8 cellular contexts compared by ENCODE assay signal in the genomic region with DNA sequence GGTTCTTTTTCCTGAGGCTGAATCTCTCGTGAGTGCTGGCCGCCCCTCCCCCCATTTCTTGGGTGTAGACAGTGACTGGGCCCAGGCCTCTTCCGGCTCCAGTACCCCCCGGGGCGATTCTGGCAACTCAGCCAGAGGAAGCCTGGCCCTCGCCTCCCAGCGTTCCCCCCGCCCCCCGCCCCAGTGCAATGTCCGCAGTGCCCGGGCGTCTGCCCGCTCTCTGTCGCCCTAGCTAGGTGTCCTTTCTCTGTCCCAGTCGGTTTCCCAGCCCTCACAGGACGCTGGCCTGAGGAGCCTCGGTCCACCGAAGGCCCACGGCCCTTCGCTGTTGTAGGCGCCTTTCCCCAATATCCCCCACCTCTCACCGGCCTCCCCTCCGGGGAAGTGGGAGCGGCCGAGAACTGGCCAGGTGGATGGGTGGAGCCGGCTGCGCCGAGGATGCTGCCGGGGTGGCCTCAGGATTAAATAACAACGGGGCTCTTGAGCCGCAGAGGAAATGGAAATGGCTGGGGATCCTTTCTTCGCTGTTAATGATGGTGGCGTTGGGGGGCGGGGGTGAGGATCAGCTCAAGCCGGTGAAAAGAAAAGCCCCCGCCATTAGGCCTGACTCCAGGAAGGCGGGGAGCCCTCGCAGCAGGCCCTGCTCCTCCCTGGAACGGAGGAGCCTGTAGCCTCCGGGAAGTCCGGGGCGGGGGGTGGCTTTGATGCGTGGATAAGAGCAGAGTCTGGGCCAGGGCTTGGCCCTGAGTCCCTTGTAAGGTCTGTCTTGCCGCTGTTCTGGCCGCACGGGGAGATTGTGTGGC. TPM values are rescaled to one million over a fixed set of nuclear protein-coding genes. Genes with fewer than 3 reads are reported as not detected.
DNase-seq lines count a peak whose midpoint lies in the region; ATAC-seq, FAIRE-seq and TF ChIP-seq lines count a peak whose summit lies in the region.

No MANE protein-coding gene starts in this region.

- H3K36me3 ChIP-seq in SJSA1, result peaks cover 37% of the 10 kb centered on the region
- H3K36me3 ChIP-seq in colonic mucosa, result no peaks in the 10 kb centered on the region
- H3K36me3 ChIP-seq in liver (ENCODE audit: control insufficient read depth in 4 of 4, insufficient read depth in 3 of 4, low read depth in 1 of 4, low read length in 3 of 4), result no peaks in the 10 kb centered on the region

- no peaks in the 10 kb centered on the region for H3K9me3 ChIP-seq in SJSA1 (replicated peaks)
- no peaks in the 10 kb centered on the region for H3K9me3 ChIP-seq in colonic mucosa
- H3K9me3 ChIP-seq in liver (ENCODE audit: control insufficient read depth in 4 of 4, low read length in 3 of 4), result no peaks in the 10 kb centered on the region

- FAIRE-seq in H54 (lab: Jason Lieb, UNC), result no peak

- TF ChIP-seq RAD21 in liver (IDR thresholded peaks at IDR 0.05), result no peak

- ATAC-seq in HG03039 (IDR thresholded peaks at IDR 0.05; ENCODE audit: unreplicated experiment), result no peak

- intact Hi-C loops in colonic mucosa (cut with DNase I), result loop anchor here (10.0 kb wide), 2 partner anchors 171 to 219 kb away; no protein-coding TSS in a partner anchor

- 26% methylated on average over 46 of the region's 46 CpGs for WGBS in liver

- DNase-seq in AG08396 (ENCODE audit: low spot score) (peak; percentile 76), H54 (ENCODE audit: insufficient read length, low spot score) (peak; percentile 71), SJSA1 (ENCODE audit: low read depth in 1 of 2, low spot score in 2 of 2) (peak; percentile 94 to 99), colonic mucosa (peak; percentile 66), substantia nigra (lab: John Stamatoyannopoulos, UW) (peak in 12 of 49 donors; percentile 4 to 70 (median 24)), NCI-H446 treated with DMSO at 0.1 percent for 48 hours (lab: John Stamatoyannopoulos, UW) (no peak)

- H3K4me3 ChIP-seq in SJSA1, result peak overlapping the region; percentile 74
- peak overlapping the region; percentile 77 for H3K4me3 ChIP-seq in colonic mucosa
- H3K4me3 ChIP-seq in liver (ENCODE audit: low read depth in 1 of 3, low read length in 3 of 3), result peak overlapping the region in 1 of 3 donors; percentile 78

- H3K27me3 ChIP-seq in SJSA1 (replicated peaks) (no peaks in the 10 kb centered on the region), colonic mucosa (no peaks in the 10 kb centered on the region), liver (ENCODE audit: control insufficient read depth in 4 of 4, insufficient read depth in 4 of 4, low read length in 3 of 4) (peaks cover 0 to 2% (median 0%) of the 10 kb centered on the region in 4 donors)

- H3K27ac ChIP-seq in SJSA1 (peak overlapping the region; percentile 91), colonic mucosa (peak overlapping the region; percentile 92), liver (ENCODE audit: low read depth in 1 of 2, low read length in 2 of 2) (peak overlapping the region; percentile 64 to 65), substantia nigra (ENCODE audit: low read depth, low read length, poor library complexity, severe bottlenecking) (peak overlapping the region; percentile 38)

- H3K4me1 ChIP-seq in SJSA1 (replicated peaks), result peaks cover 68% of the 10 kb centered on the region
- H3K4me1 ChIP-seq in colonic mucosa, result peaks cover 3% of the 10 kb centered on the region
- H3K4me1 ChIP-seq in liver (ENCODE audit: control insufficient read depth in 4 of 4, insufficient read depth in 4 of 4, low read length in 3 of 4), result peaks cover 13 to 34% (median 24%) of the 10 kb centered on the region in 4 donors

- H3K9ac ChIP-seq in colonic mucosa (ENCODE audit: low read depth in 2 of 2, low read length in 2 of 2) (peak overlapping the region; percentile 64 to 94), liver (ENCODE audit: low read depth in 1 of 2, low read length in 2 of 2) (no peak overlapping the region)

- TF ChIP-seq POLR2A in H54 (IDR thresholded peaks at IDR 0.05; ENCODE audit: low read depth, low read length), result peak; percentile 6; the same call in 1 of the 2 replicates

- TF ChIP-seq CTCF in colonic mucosa (IDR thresholded peaks at IDR 0.05) (no peak), liver (IDR thresholded peaks at IDR 0.05; ENCODE audit: low read depth, low read length, missing input control) (no peak)

TF ChIP-seq in liver, 16 proteins besides CTCF, POLR2A, EP300 and RAD21:
- TF ChIP-seq RXRA (IDR thresholded peaks at IDR 0.05) (no peak), NR2F2 (IDR thresholded peaks at IDR 0.05) (no peak), JUND (IDR thresholded peaks at IDR 0.05) (no peak), TAF1 (conservative IDR thresholded peaks at IDR 0.05) (no peak), YY1 (IDR thresholded peaks at IDR 0.05) (no peak), GABPA (IDR thresholded peaks at IDR 0.05 in 1 of 2, conservative IDR thresholded peaks at IDR 0.05 in 1 of 2) (no peak), FOXA1 (IDR thresholded peaks at IDR 0.05) (no peak), FOXA2 (IDR thresholded peaks at IDR 0.05) (no peak), HNF4G (IDR thresholded peaks at IDR 0.05) (no peak), SP1 (IDR thresholded peaks at IDR 0.05) (no peak), HNF4A (conservative IDR thresholded peaks at IDR 0.05) (no peak)
- TF ChIP-seq, protein P1, sequence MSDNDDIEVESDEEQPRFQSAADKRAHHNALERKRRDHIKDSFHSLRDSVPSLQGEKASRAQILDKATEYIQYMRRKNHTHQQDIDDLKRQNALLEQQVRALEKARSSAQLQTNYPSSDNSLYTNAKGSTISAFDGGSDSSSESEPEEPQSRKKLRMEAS (IDR thresholded peaks at IDR 0.05), result no peak
- TF ChIP-seq, protein P2, sequence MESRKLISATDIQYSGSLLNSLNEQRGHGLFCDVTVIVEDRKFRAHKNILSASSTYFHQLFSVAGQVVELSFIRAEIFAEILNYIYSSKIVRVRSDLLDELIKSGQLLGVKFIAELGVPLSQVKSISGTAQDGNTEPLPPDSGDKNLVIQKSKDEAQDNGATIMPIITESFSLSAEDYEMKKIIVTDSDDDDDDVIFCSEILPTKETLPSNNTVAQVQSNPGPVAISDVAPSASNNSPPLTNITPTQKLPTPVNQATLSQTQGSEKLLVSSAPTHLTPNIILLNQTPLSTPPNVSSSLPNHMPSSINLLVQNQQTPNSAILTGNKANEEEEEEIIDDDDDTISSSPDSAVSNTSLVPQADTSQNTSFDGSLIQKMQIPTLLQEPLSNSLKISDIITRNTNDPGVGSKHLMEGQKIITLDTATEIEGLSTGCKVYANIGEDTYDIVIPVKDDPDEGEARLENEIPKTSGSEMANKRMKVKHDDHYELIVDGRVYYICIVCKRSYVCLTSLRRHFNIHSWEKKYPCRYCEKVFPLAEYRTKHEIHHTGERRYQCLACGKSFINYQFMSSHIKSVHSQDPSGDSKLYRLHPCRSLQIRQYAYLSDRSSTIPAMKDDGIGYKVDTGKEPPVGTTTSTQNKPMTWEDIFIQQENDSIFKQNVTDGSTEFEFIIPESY (IDR thresholded peaks at IDR 0.05), result no peak
- TF ChIP-seq, protein P3, sequence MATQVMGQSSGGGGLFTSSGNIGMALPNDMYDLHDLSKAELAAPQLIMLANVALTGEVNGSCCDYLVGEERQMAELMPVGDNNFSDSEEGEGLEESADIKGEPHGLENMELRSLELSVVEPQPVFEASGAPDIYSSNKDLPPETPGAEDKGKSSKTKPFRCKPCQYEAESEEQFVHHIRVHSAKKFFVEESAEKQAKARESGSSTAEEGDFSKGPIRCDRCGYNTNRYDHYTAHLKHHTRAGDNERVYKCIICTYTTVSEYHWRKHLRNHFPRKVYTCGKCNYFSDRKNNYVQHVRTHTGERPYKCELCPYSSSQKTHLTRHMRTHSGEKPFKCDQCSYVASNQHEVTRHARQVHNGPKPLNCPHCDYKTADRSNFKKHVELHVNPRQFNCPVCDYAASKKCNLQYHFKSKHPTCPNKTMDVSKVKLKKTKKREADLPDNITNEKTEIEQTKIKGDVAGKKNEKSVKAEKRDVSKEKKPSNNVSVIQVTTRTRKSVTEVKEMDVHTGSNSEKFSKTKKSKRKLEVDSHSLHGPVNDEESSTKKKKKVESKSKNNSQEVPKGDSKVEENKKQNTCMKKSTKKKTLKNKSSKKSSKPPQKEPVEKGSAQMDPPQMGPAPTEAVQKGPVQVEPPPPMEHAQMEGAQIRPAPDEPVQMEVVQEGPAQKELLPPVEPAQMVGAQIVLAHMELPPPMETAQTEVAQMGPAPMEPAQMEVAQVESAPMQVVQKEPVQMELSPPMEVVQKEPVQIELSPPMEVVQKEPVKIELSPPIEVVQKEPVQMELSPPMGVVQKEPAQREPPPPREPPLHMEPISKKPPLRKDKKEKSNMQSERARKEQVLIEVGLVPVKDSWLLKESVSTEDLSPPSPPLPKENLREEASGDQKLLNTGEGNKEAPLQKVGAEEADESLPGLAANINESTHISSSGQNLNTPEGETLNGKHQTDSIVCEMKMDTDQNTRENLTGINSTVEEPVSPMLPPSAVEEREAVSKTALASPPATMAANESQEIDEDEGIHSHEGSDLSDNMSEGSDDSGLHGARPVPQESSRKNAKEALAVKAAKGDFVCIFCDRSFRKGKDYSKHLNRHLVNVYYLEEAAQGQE (IDR thresholded peaks at IDR 0.05), result no peak

RNA-seq across cellular contexts. Expression of a gene that starts 1.1 kb away (rescaled TPM):
- 40.5 and 44.5 TPM in 2 replicates for total RNA-seq in SJSA1 (2014; rRNA removed; shearing (Covaris generic))
- 10 to 100 TPM in 1 of 2 donors, 1 to 10 TPM in 1; 8.4 to 21.5 TPM for total RNA-seq in colonic mucosa
- total RNA-seq in liver, result 1 to 10 TPM; 4.8 to 9.6 TPM
- 1 to 10 TPM; 2.7 to 4.9 TPM for polyA plus RNA-seq in liver

Comparison
In these comparisons a context has a peak if more than half of its experiments do, and no peak if none do; other contexts are left out.
1. H3K27ac ChIP-seq: peak in every context shown above with its lines; median percentile 92 in colonic mucosa; 91 in SJSA1; 64 in liver; 38 in substantia nigra.
2. H3K9ac ChIP-seq: peak in colonic mucosa (2 of 2); none in liver (0 of 2).